In genomic region chr3:112984485-112984884, GRCh38 we compare ENCODE assay signal across 9 cellular contexts. TPM values are rescaled to one million over a fixed set of nuclear protein-coding genes. Genes with fewer than 3 reads are reported as not detected.
DNase-seq lines count a peak whose midpoint lies in the region; ATAC-seq, FAIRE-seq and TF ChIP-seq lines count a peak whose summit lies in the region.
"Had no signal": no experiment of that assay in that cellular context is flagged by ENCODE, and none has a peak within 500 bp of the region (broad histone marks: within the 10 kb centered on the region; RNA-seq: fewer than 3 reads in every experiment).

No MANE protein-coding gene starts in this region.

- TF ChIP-seq EP300 in Ishikawa (IDR thresholded peaks at IDR 0.05; ENCODE audit: borderline replicate concordance), result no peak

- no peak overlapping the region for H3K4me3 Mint-ChIP-seq in memory B cell

- DNase-seq in DMS53 (lab: John Stamatoyannopoulos, UW) (peak; percentile 48), memory B cell (ENCODE audit: low spot score in 2 of 2) (no peak), frontal cortex (ENCODE audit: low spot score in 2 of 2) (no peak)
- peak; percentile 61 to 65 for DNase-seq in activated CD4-positive, alpha-beta T cell treated with anti-CD3 and anti-CD28 coated beads for 4 hours
- DNase-seq: GM23248 had no signal

- FAIRE-seq in frontal cortex (lab: Jason Lieb, UNC), result no peak

- no peaks in the 10 kb centered on the region for H3K36me3 Mint-ChIP-seq in memory B cell

- H3K27ac Mint-ChIP-seq in memory B cell, result peak overlapping the region; percentile 33

- ATAC-seq in memory B cell (ENCODE audit: low read depth), result no peak
- no peak for ATAC-seq in HG03521 (IDR thresholded peaks at IDR 0.05; ENCODE audit: unreplicated experiment)
- no peak for ATAC-seq in HG03342 (IDR thresholded peaks at IDR 0.05; ENCODE audit: unreplicated experiment)

- peaks cover 17% of the 10 kb centered on the region for H3K4me1 Mint-ChIP-seq in memory B cell

- peaks cover 2% of the 10 kb centered on the region for H3K9me3 Mint-ChIP-seq in memory B cell

- H3K27me3 Mint-ChIP-seq in memory B cell, result no peaks in the 10 kb centered on the region

- no peak for TF ChIP-seq RAD21 in Ishikawa (IDR thresholded peaks at IDR 0.05; ENCODE audit: low read depth)

TF ChIP-seq in Ishikawa, 13 proteins besides CTCF, POLR2A, EP300 and RAD21:
- TF ChIP-seq FOXM1 (IDR thresholded peaks at IDR 0.05; ENCODE audit: borderline replicate concordance, low read depth) (no peak), MAX (IDR thresholded peaks at IDR 0.05) (no peak), YY1 (IDR thresholded peaks at IDR 0.05; ENCODE audit: low read depth) (no peak), NFIC (IDR thresholded peaks at IDR 0.05) (peak; percentile 84)

RNA-seq across cellular contexts. Expression of gene GTPBP8, which starts 6.3 kb away (rescaled TPM):
- 23.6 TPM for total RNA-seq in frontal cortex

RNA-seq across cellular contexts. Expression of gene CD200R1, which starts 9.6 kb away (rescaled TPM):
- 0.82 TPM for total RNA-seq in frontal cortex
- total RNA-seq: GM23248, SJSA1 had no signal

Comparison
In these comparisons a context has a peak if more than half of its experiments do, and no peak if none do; other contexts are left out.
1. DNase-seq: peak in DMS53 (single experiment) and activated CD4-positive, alpha-beta T cell treated with anti-CD3 and anti-CD28 coated beads for 4 hours (2 of 2); none in memory B cell (0 of 2) and frontal cortex (0 of 2).